Comparison of ENCODE assay signal across 8 cellular contexts in genomic region chrX:56780681-56781649, GRCh38. TPM values are rescaled to one million over a fixed set of nuclear protein-coding genes. Genes with fewer than 3 reads are reported as not detected.
DNase-seq lines count a peak whose midpoint lies in the region; ATAC-seq and TF ChIP-seq lines count a peak whose summit lies in the region.
"Not testable (repeated sequence)": the region's sequence is repeated elsewhere in the genome, so short reads cannot be mapped to it uniquely, and the experiment has no call there.

No MANE protein-coding gene starts in this region.

- H3K36me3 ChIP-seq in BLaER1 = peaks cover 15% of the 10 kb centered on the region
- H3K36me3 ChIP-seq in CD8-positive, alpha-beta memory T cell (ENCODE audit: insufficient read depth, low read length) = not testable (repeated sequence)

- H3K4me2 ChIP-seq in BLaER1 = peak overlapping the region; percentile 88

- H3K36me3 Mint-ChIP-seq in CD8-positive, alpha-beta memory T cell = peaks cover 0 to 28% (median 0%) of the 10 kb centered on the region in 3 donors
- not testable (repeated sequence) for H3K36me3 Mint-ChIP-seq in activated CD4-positive, alpha-beta T cell treated with anti-CD3 and anti-CD28 coated beads for 36 hours (ENCODE audit: low read depth); activated T-helper 1 cell treated with anti-CD3 and anti-CD28 coated beads, Interleukin-12 subunit alpha, Interleukin-12 subunit beta, Interleukin-2, Interleukin-4 antibody, amounts not matched to agents 30 ng/mL and 10 ng/mL and 1 ng/mL, durations not matched to agents 14 hours and 24 hours and 36 hours (ENCODE audit: low read depth); activated naive CD8-positive, alpha-beta T cell treated with anti-CD3 and anti-CD28 coated beads, Interleukin-2, amount 10 ng/mL, durations not matched to agents 7 days and 5 days; stimulated activated effector memory CD8-positive, alpha-beta T cell treated with anti-CD3 and anti-CD28 coated beads, Interleukin-12 subunit alpha, Interleukin-12 subunit beta, amount 100 ng/mL, for 72 hours
- peaks cover 44% of the 10 kb centered on the region for H3K36me3 Mint-ChIP-seq in nephron (ENCODE audit: low read depth)

- DNase-seq in CD8-positive, alpha-beta memory T cell = peak in 1 of 5 donors; percentile 68
- not testable (repeated sequence) for DNase-seq in activated CD4-positive, alpha-beta T cell treated with anti-CD3 and anti-CD28 coated beads for 36 hours; activated T-helper 1 cell treated with anti-CD3 and anti-CD28 coated beads, Interleukin-12 subunit alpha, Interleukin-12 subunit beta, Interleukin-2, Interleukin-4 antibody, amounts not matched to agents 30 ng/mL and 10 ng/mL and 1 ng/mL, durations not matched to agents 14 hours and 24 hours and 36 hours (ENCODE audit: low spot score); activated naive CD8-positive, alpha-beta T cell treated with anti-CD3 and anti-CD28 coated beads, Interleukin-2, amount 10 ng/mL, durations not matched to agents 7 days and 5 days; stimulated activated effector memory CD8-positive, alpha-beta T cell treated with anti-CD3 and anti-CD28 coated beads, Interleukin-12 subunit alpha, Interleukin-12 subunit beta, amount 100 ng/mL, for 72 hours (ENCODE audit: low spot score in 2 of 2)

- intact Hi-C loops in activated CD4-positive, alpha-beta T cell treated with anti-CD3 and anti-CD28 coated beads for 36 hours (cut with DNase I, micrococcal nuclease); activated T-helper 1 cell treated with anti-CD3 and anti-CD28 coated beads, Interleukin-12 subunit alpha, Interleukin-12 subunit beta, Interleukin-2, Interleukin-4 antibody, amounts not matched to agents 30 ng/mL and 10 ng/mL and 1 ng/mL, durations not matched to agents 14 hours and 24 hours and 36 hours (cut with micrococcal nuclease): not testable (repeated sequence)

- peak overlapping the region in 4 of 7 donors; percentile 13 to 28 (median 20) for H3K4me3 Mint-ChIP-seq in CD8-positive, alpha-beta memory T cell
- peak overlapping the region; percentile 41 for H3K4me3 Mint-ChIP-seq in activated CD4-positive, alpha-beta T cell treated with anti-CD3 and anti-CD28 coated beads for 36 hours
- H3K4me3 Mint-ChIP-seq in activated T-helper 1 cell treated with anti-CD3 and anti-CD28 coated beads, Interleukin-12 subunit alpha, Interleukin-12 subunit beta, Interleukin-2, Interleukin-4 antibody, amounts not matched to agents 30 ng/mL and 10 ng/mL and 1 ng/mL, durations not matched to agents 14 hours and 24 hours and 36 hours = peak overlapping the region; percentile 19
- not testable (repeated sequence) for H3K4me3 Mint-ChIP-seq in activated naive CD8-positive, alpha-beta T cell treated with anti-CD3 and anti-CD28 coated beads, Interleukin-2, amount 10 ng/mL, durations not matched to agents 7 days and 5 days; stimulated activated effector memory CD8-positive, alpha-beta T cell treated with anti-CD3 and anti-CD28 coated beads, Interleukin-12 subunit alpha, Interleukin-12 subunit beta, amount 100 ng/mL, for 72 hours
- peak overlapping the region in 1 of 3 experiments; percentile 13 for H3K4me3 Mint-ChIP-seq in nephron

- not testable (repeated sequence) for H4K20me1 ChIP-seq in BLaER1

- peaks cover 27% of the 10 kb centered on the region for H3K4me1 ChIP-seq in BLaER1
- peaks cover 13% of the 10 kb centered on the region for H3K4me1 ChIP-seq in CD8-positive, alpha-beta memory T cell (ENCODE audit: insufficient read depth, low read length)

- TF ChIP-seq CTCF in nephron (IDR thresholded peaks at IDR 0.05; ENCODE audit: unreplicated experiment in 3 of 3) = not testable (repeated sequence)

- peak; percentile 88 for ATAC-seq in activated CD4-positive, alpha-beta T cell treated with anti-CD3 and anti-CD28 coated beads for 36 hours
- peak; percentile 69 for ATAC-seq in activated naive CD8-positive, alpha-beta T cell treated with anti-CD3 and anti-CD28 coated beads, Interleukin-2, amount 10 ng/mL, durations not matched to agents 7 days and 5 days (ENCODE audit: low read depth)
- peak; percentile 2 for ATAC-seq in esophagus mucosa
- ATAC-seq in stimulated activated effector memory CD8-positive, alpha-beta T cell treated with anti-CD3 and anti-CD28 coated beads, Interleukin-12 subunit alpha, Interleukin-12 subunit beta, amount 100 ng/mL, for 72 hours = not testable (repeated sequence)

- H3K4me1 Mint-ChIP-seq in CD8-positive, alpha-beta memory T cell = peaks cover 15 to 32% (median 28%) of the 10 kb centered on the region in 3 donors
- peaks cover 29% of the 10 kb centered on the region for H3K4me1 Mint-ChIP-seq in activated CD4-positive, alpha-beta T cell treated with anti-CD3 and anti-CD28 coated beads for 36 hours
- peaks cover 25% of the 10 kb centered on the region for H3K4me1 Mint-ChIP-seq in activated T-helper 1 cell treated with anti-CD3 and anti-CD28 coated beads, Interleukin-12 subunit alpha, Interleukin-12 subunit beta, Interleukin-2, Interleukin-4 antibody, amounts not matched to agents 30 ng/mL and 10 ng/mL and 1 ng/mL, durations not matched to agents 14 hours and 24 hours and 36 hours (ENCODE audit: low read depth)
- peaks cover 15% of the 10 kb centered on the region for H3K4me1 Mint-ChIP-seq in activated naive CD8-positive, alpha-beta T cell treated with anti-CD3 and anti-CD28 coated beads, Interleukin-2, amount 10 ng/mL, durations not matched to agents 7 days and 5 days
- not testable (repeated sequence) for H3K4me1 Mint-ChIP-seq in nephron
- H3K4me1 Mint-ChIP-seq in stimulated activated effector memory CD8-positive, alpha-beta T cell treated with anti-CD3 and anti-CD28 coated beads, Interleukin-12 subunit alpha, Interleukin-12 subunit beta, amount 100 ng/mL, for 72 hours = peaks cover 13% of the 10 kb centered on the region

- not testable (repeated sequence) for H3K27me3 Mint-ChIP-seq in CD8-positive, alpha-beta memory T cell; activated CD4-positive, alpha-beta T cell treated with anti-CD3 and anti-CD28 coated beads for 36 hours; activated T-helper 1 cell treated with anti-CD3 and anti-CD28 coated beads, Interleukin-12 subunit alpha, Interleukin-12 subunit beta, Interleukin-2, Interleukin-4 antibody, amounts not matched to agents 30 ng/mL and 10 ng/mL and 1 ng/mL, durations not matched to agents 14 hours and 24 hours and 36 hours (ENCODE audit: insufficient read depth); activated naive CD8-positive, alpha-beta T cell treated with anti-CD3 and anti-CD28 coated beads, Interleukin-2, amount 10 ng/mL, durations not matched to agents 7 days and 5 days; nephron (ENCODE audit: low read depth)

- peak overlapping the region in 5 of 8 donors; percentile 32 to 56 (median 48) for H3K27ac Mint-ChIP-seq in CD8-positive, alpha-beta memory T cell
- H3K27ac Mint-ChIP-seq in activated CD4-positive, alpha-beta T cell treated with anti-CD3 and anti-CD28 coated beads for 36 hours = peak overlapping the region; percentile 92
- H3K27ac Mint-ChIP-seq in activated T-helper 1 cell treated with anti-CD3 and anti-CD28 coated beads, Interleukin-12 subunit alpha, Interleukin-12 subunit beta, Interleukin-2, Interleukin-4 antibody, amounts not matched to agents 30 ng/mL and 10 ng/mL and 1 ng/mL, durations not matched to agents 14 hours and 24 hours and 36 hours = peak overlapping the region; percentile 29
- H3K27ac Mint-ChIP-seq in activated naive CD8-positive, alpha-beta T cell treated with anti-CD3 and anti-CD28 coated beads, Interleukin-2, amount 10 ng/mL, durations not matched to agents 7 days and 5 days = not testable (repeated sequence)
- peak overlapping the region in 2 of 3 experiments; percentile 64 to 70 for H3K27ac Mint-ChIP-seq in nephron
- H3K27ac Mint-ChIP-seq in stimulated activated effector memory CD8-positive, alpha-beta T cell treated with anti-CD3 and anti-CD28 coated beads, Interleukin-12 subunit alpha, Interleukin-12 subunit beta, amount 100 ng/mL, for 72 hours = peak overlapping the region; percentile 40

- H3K9ac ChIP-seq in BLaER1 = not testable (repeated sequence)

- POLR2A ChIA-PET in CD8-positive, alpha-beta memory T cell (lab: Charles Lee); activated CD4-positive, alpha-beta T cell treated with anti-CD3 and anti-CD28 coated beads for 36 hours (lab: Charles Lee); activated naive CD8-positive, alpha-beta T cell treated with anti-CD3 and anti-CD28 coated beads, Interleukin-2, amount 10 ng/mL, durations not matched to agents 7 days and 5 days (lab: Charles Lee): not testable (repeated sequence)

- H3K9me3 ChIP-seq in BLaER1; CD8-positive, alpha-beta memory T cell (ENCODE audit: low read length): not testable (repeated sequence)

- H3K27me3 ChIP-seq in BLaER1; CD8-positive, alpha-beta memory T cell (ENCODE audit: insufficient read depth, low read length, poor library complexity, severe bottlenecking): not testable (repeated sequence)

- CTCF ChIA-PET in CD8-positive, alpha-beta memory T cell (lab: Charles Lee) = not testable (repeated sequence)
- CTCF ChIA-PET in activated CD4-positive, alpha-beta T cell treated with anti-CD3 and anti-CD28 coated beads for 36 hours (lab: Charles Lee) = interaction anchor here (1.7 kb wide), 1 partner anchor 16 kb away, joined by 4 read pairs; no protein-coding TSS in a partner anchor

- H3K27ac ChIP-seq in BLaER1; CD8-positive, alpha-beta memory T cell (ENCODE audit: low read depth, low read length): not testable (repeated sequence)

- not testable (repeated sequence) for H3K4me3 ChIP-seq in BLaER1; CD8-positive, alpha-beta memory T cell (ENCODE audit: low read length)

- H3K9me3 Mint-ChIP-seq in CD8-positive, alpha-beta memory T cell; activated CD4-positive, alpha-beta T cell treated with anti-CD3 and anti-CD28 coated beads for 36 hours (ENCODE audit: low read depth); activated T-helper 1 cell treated with anti-CD3 and anti-CD28 coated beads, Interleukin-12 subunit alpha, Interleukin-12 subunit beta, Interleukin-2, Interleukin-4 antibody, amounts not matched to agents 30 ng/mL and 10 ng/mL and 1 ng/mL, durations not matched to agents 14 hours and 24 hours and 36 hours; activated naive CD8-positive, alpha-beta T cell treated with anti-CD3 and anti-CD28 coated beads, Interleukin-2, amount 10 ng/mL, durations not matched to agents 7 days and 5 days; stimulated activated effector memory CD8-positive, alpha-beta T cell treated with anti-CD3 and anti-CD28 coated beads, Interleukin-12 subunit alpha, Interleukin-12 subunit beta, amount 100 ng/mL, for 72 hours: not testable (repeated sequence)
- H3K9me3 Mint-ChIP-seq in nephron = peaks cover 35% of the 10 kb centered on the region

RNA-seq across cellular contexts. Expression of gene NBDY, which starts 51.9 kb away (rescaled TPM):
- total RNA-seq in CD8-positive, alpha-beta memory T cell = 10 to 100 TPM; 34.1 to 34.8 TPM
- 65.2 TPM for polyA plus RNA-seq in CD8-positive, alpha-beta memory T cell
- total RNA-seq in activated CD4-positive, alpha-beta T cell treated with anti-CD3 and anti-CD28 coated beads for 36 hours = 10 to 100 TPM; 37.0 to 53.3 TPM
- total RNA-seq in activated T-helper 1 cell treated with anti-CD3 and anti-CD28 coated beads, Interleukin-12 subunit alpha, Interleukin-12 subunit beta, Interleukin-2, Interleukin-4 antibody, amounts not matched to agents 30 ng/mL and 10 ng/mL and 1 ng/mL, durations not matched to agents 14 hours and 24 hours and 36 hours = 29.3 and 36.7 TPM in 2 replicates
- total RNA-seq in activated naive CD8-positive, alpha-beta T cell treated with anti-CD3 and anti-CD28 coated beads, Interleukin-2, amount 10 ng/mL, durations not matched to agents 7 days and 5 days = 10 to 100 TPM; 47.0 to 48.5 TPM
- total RNA-seq in esophagus mucosa = 34.2 TPM
